8 cellular contexts compared by ENCODE assay signal in the genomic region with DNA sequence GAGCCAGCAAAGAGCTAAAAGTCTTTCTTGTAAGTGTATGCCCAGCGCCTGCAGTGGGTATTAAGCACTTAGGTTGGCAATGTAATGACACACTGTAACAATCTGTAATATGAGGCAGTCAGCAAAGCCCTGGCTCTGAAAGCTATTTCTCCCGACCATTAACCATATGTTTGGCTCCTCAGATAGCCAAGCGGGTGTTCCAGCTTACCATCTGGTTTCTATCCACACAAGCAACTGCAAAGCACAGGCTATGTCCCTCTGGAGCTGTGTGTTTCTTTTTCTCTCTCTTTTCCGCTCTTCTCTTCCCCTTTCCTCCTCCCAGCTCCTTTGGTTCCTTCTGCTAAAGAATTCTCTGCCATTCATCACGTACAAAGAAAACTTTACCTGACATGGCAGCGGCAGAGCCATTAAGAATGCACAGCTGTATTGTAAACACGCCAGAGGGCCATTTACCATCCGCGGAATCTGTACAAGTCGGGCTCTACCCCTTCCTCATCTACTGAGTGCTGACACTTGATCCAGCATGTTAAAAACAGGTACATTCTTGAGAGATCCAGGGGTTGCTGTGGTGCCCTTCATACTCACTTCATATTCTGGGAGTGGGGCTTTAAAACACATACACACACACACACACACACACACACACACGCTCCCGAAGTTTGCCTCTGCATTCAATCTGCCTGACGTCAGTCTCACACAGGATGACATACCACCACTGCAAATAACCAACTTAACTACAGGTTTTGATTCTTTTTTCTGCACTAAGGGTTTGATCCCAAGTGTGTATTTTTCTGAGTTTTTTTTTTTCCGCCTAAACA.
A peak's percentile ranks its signal among the peaks of the same experiment; 100 is the strongest.
DNase-seq lines count a peak whose midpoint lies in the region; FAIRE-seq and TF ChIP-seq lines count a peak whose summit lies in the region.

No MANE protein-coding gene starts in this region.

- H3K36me3 ChIP-seq in mesodermal cell (ENCODE audit: control insufficient read depth, insufficient read depth, low read length), result no peaks in the 10 kb centered on the region

- peaks cover 55% of the 10 kb centered on the region for H3K4me1 ChIP-seq in mesodermal cell (ENCODE audit: control insufficient read depth, insufficient read depth, low read length, poor library complexity, severe bottlenecking)

- DNase-seq in SHP77 (lab: John Stamatoyannopoulos, UW) (peak; percentile 39 to 54), SHP77 treated with DMSO at 0.1 percent for 48 hours (lab: John Stamatoyannopoulos, UW) (no peak), NCI-H446 (lab: John Stamatoyannopoulos, UW) (peak; percentile 86 to 93), dedifferentiated amniotic fluid mesenchymal stem cell (ENCODE audit: extremely low spot score) (peak; percentile 87), NCI-H226 (no peak), GM12891 (ENCODE audit: insufficient read length, low spot score) (no peak), GM19238 (ENCODE audit: insufficient read length, low spot score) (no peak)

- peak overlapping the region; percentile 99 for H3K27ac ChIP-seq in mesodermal cell (ENCODE audit: low read depth, low read length, severe bottlenecking)

- peaks cover 21% of the 10 kb centered on the region for H3K9me3 ChIP-seq in mesodermal cell (ENCODE audit: control insufficient read depth, low read length)

- no peak for FAIRE-seq in GM12891 (lab: Jason Lieb, UNC)

- 43 to 58% methylated on average over 13 to 14 of the region's 14 CpGs for WGBS in mesodermal cell (ENCODE audit: insufficient coverage in 2 of 2), 2 experiments

- H3K4me3 ChIP-seq in mesodermal cell (ENCODE audit: extremely low read depth, insufficient read depth, low read length, poor library complexity, severe bottlenecking), result no peak overlapping the region

- no peak for TF ChIP-seq POLR2A in GM12891 (IDR thresholded peaks at IDR 0.05; ENCODE audit: low read depth, low read length)

TF ChIP-seq in GM12891, 5 proteins besides CTCF, POLR2A, EP300 and RAD21:
- TF ChIP-seq POLR2AphosphoS5 (IDR thresholded peaks at IDR 0.05; ENCODE audit: low read depth, low read length), result no peak
- no peak for TF ChIP-seq TAF1 (IDR thresholded peaks at IDR 0.05; ENCODE audit: low read depth, low read length)
- TF ChIP-seq PAX5 (IDR thresholded peaks at IDR 0.05; ENCODE audit: insufficient read depth, low read length, severe bottlenecking), result no peak
- no peak for TF ChIP-seq SPI1 (IDR thresholded peaks at IDR 0.05; ENCODE audit: low read depth, low read length)
- TF ChIP-seq POU2F2 (IDR thresholded peaks at IDR 0.05; ENCODE audit: low read depth, low read length), result no peak

Comparison
In these comparisons a context has a peak if more than half of its experiments do, and no peak if none do; other contexts are left out.
1. DNase-seq: peak in SHP77 (2 of 2), NCI-H446 (2 of 2) and dedifferentiated amniotic fluid mesenchymal stem cell (single experiment); none in SHP77 treated with DMSO at 0.1 percent for 48 hours (single experiment), NCI-H226 (single experiment), GM12891 (single experiment) and GM19238 (single experiment).